Comparison of ENCODE assay signal across 8 cellular contexts in the genomic region with DNA sequence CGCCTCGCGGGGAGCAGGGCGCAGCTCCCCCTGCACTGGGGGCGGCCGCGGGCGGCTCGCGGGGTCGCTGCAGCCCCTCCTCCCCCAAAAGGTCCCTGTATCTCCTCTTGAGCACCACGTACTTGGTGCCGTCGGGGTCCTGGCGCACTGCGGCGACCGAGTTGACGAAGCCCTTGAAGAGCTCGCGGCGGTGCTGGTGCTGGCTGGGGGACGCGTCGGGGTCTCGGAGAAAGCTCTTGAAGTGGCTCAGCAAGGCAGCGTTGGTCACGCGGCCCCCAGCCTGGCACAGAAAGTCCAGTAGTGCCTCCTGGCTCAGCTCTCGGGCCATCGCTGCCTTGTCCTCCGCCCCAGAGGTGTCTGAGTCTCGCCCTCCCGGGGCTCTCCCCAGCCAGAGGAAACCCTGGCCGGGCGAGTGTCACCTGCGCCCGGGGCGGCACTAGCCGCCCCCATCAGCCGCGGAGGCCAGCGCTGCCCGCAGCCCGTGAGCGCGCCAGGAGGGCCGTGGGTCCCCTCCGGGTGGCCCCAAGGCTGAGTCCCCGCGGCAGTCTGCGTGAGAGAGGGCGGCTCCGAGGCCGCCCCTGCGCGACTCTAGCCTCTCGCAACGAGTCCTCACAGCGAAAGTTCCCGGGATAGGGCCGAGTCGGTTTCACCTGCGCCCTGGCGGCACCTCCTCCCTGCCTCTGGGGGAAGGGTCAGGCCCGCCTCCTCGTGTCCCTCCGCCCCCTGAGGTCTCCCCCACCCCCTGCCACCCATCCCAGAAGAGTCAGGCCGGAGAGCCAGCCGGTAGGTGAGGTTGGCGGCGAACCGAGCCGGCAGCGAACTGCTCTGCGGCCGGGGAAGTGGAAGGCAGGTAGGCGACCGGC. TPM values are rescaled to one million over a fixed set of nuclear protein-coding genes. Genes with fewer than 3 reads are reported as not detected.
DNase-seq lines count a peak whose midpoint lies in the region; ATAC-seq, FAIRE-seq and TF ChIP-seq lines count a peak whose summit lies in the region.

A gene with protein sequence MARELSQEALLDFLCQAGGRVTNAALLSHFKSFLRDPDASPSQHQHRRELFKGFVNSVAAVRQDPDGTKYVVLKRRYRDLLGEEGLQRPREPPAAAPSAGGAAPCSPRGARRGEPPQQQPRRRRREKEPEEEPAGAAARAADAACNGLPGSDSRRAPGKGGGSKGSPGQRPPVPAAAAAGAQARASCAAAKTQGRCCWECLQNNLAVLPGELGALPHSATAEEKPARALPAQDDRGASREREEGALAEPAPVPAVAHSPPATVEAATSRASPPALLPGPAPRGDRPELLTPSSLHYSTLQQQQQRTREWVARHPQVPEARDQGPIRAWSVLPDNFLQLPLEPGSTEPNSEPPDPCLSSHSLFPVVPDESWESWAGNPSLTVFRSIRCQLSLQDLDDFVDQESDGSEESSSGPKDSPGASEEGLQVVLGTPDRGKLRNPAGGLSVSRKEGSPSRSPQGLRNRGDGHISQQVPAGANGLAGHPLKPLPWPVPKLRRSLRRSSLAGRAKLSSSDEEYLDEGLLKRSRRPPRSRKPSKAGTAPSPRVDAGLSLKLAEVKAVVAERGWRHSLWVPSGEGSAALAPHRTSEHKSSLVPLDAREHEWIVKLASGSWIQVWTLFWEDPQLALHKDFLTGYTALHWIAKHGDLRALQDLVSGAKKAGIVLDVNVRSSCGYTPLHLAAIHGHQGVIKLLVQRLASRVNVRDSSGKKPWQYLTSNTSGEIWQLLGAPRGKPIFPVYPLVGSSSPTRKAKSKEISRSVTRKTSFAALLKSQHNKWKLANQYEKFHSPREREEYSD (minus strand): TSS at position 623 of the 863 bp plus-strand sequence. CDS start 295 bp downstream, at position 328.

- no peak for TF ChIP-seq EP300 in A549 (IDR thresholded peaks at IDR 0.05)

- WGBS in A549 (ENCODE audit: missing lambda C conversion rate), result 2% methylated on average over 12 of the region's 79 CpGs

- CTCF ChIA-PET in A549 (lab: Yijun Ruan, JAX), result interaction anchor here (0.9 to 1.6 kb wide), 2 partner anchors 119 to 194 kb away, joined by 3 read pairs; no protein-coding TSS in a partner anchor

- peak within 1 kb of the TSS; percentile 94 for H3K4me2 ChIP-seq in A549

- FAIRE-seq in A549 (lab: Jason Lieb, UNC), result no peak

- no peak for TF ChIP-seq CTCF in A549 (IDR thresholded peaks at IDR 0.05)
- no peak for TF ChIP-seq CTCF in fibroblast of villous mesenchyme (IDR thresholded peaks at IDR 0.05; ENCODE audit: insufficient read depth, low read depth, low read length)
- TF ChIP-seq CTCF in omental fat pad (IDR thresholded peaks at IDR 0.05), result no peak

- peak within 1 kb of the TSS; percentile 60 for H3K4me3 Mint-ChIP-seq in activated T-helper 1 cell treated with anti-CD3 and anti-CD28 coated beads, Interleukin-12 subunit alpha, Interleukin-12 subunit beta, Interleukin-2, Interleukin-4 antibody, amounts not matched to agents 30 ng/mL and 10 ng/mL and 1 ng/mL, durations not matched to agents 14 hours and 24 hours and 36 hours

- no peak within 1 kb of the TSS for H3K27ac Mint-ChIP-seq in activated T-helper 1 cell treated with anti-CD3 and anti-CD28 coated beads, Interleukin-12 subunit alpha, Interleukin-12 subunit beta, Interleukin-2, Interleukin-4 antibody, amounts not matched to agents 30 ng/mL and 10 ng/mL and 1 ng/mL, durations not matched to agents 14 hours and 24 hours and 36 hours

- POLR2A ChIA-PET in A549 (lab: Yijun Ruan, JAX), result interaction anchor here (0.8 kb wide), 1 partner anchor 50 kb away, joined by 5 read pairs; no protein-coding TSS in a partner anchor

- H3K4me1 Mint-ChIP-seq in activated T-helper 1 cell treated with anti-CD3 and anti-CD28 coated beads, Interleukin-12 subunit alpha, Interleukin-12 subunit beta, Interleukin-2, Interleukin-4 antibody, amounts not matched to agents 30 ng/mL and 10 ng/mL and 1 ng/mL, durations not matched to agents 14 hours and 24 hours and 36 hours (ENCODE audit: low read depth), result peaks cover 12% of the 10 kb centered on the region

- no peak for TF ChIP-seq POLR2A in A549 (IDR thresholded peaks at IDR 0.05; ENCODE audit: low read length)

- intact Hi-C loops in activated T-helper 1 cell treated with anti-CD3 and anti-CD28 coated beads, Interleukin-12 subunit alpha, Interleukin-12 subunit beta, Interleukin-2, Interleukin-4 antibody, amounts not matched to agents 30 ng/mL and 10 ng/mL and 1 ng/mL, durations not matched to agents 14 hours and 24 hours and 36 hours (cut with micrococcal nuclease), result no loop called here
- intact Hi-C loops in posterior vena cava (cut with DNase I), result no loop called here

- H3K9me3 Mint-ChIP-seq in activated T-helper 1 cell treated with anti-CD3 and anti-CD28 coated beads, Interleukin-12 subunit alpha, Interleukin-12 subunit beta, Interleukin-2, Interleukin-4 antibody, amounts not matched to agents 30 ng/mL and 10 ng/mL and 1 ng/mL, durations not matched to agents 14 hours and 24 hours and 36 hours, result no peaks in the 10 kb centered on the region

- peak; percentile 72 to 78 for ATAC-seq in A549
- ATAC-seq in omental fat pad (ENCODE audit: low FRiP score), result peak; percentile 49
- ATAC-seq in HG03521 (IDR thresholded peaks at IDR 0.05; ENCODE audit: unreplicated experiment), result no peak

- peak within 1 kb of the TSS; percentile 38 to 64; a peak in 4 of 6 replicates for H3K27ac ChIP-seq in A549

- H3K4me3 ChIP-seq in A549 (peak within 1 kb of the TSS; percentile 61), fibroblast of villous mesenchyme (ENCODE audit: low read depth, low read length) (peak within 1 kb of the TSS; percentile 48)

- no peaks in the 10 kb centered on the region for H3K9me3 ChIP-seq in A549

- no peaks in the 10 kb centered on the region for H3K4me1 ChIP-seq in A549

- DNase-seq in A549 (ENCODE audit: low read depth in 1 of 2, low spot score in 1 of 2) (peak in 1 of 2 experiments; percentile 10), GM19240 (ENCODE audit: insufficient read length, low spot score) (peak; percentile 19), NCI-H1930 (lab: John Stamatoyannopoulos, UW) (peak; percentile 35 to 60), fibroblast of villous mesenchyme (ENCODE audit: low read depth) (no peak), omental fat pad (ENCODE audit: low spot score) (no peak), posterior vena cava (ENCODE audit: low spot score) (no peak)
- DNase-seq in activated T-helper 1 cell treated with anti-CD3 and anti-CD28 coated beads, Interleukin-12 subunit alpha, Interleukin-12 subunit beta, Interleukin-2, Interleukin-4 antibody, amounts not matched to agents 30 ng/mL and 10 ng/mL and 1 ng/mL, durations not matched to agents 14 hours and 24 hours and 36 hours (ENCODE audit: low spot score), result no peak

- TF ChIP-seq RAD21 in A549 (conservative IDR thresholded peaks at IDR 0.05 in 1 of 2, IDR thresholded peaks at IDR 0.05 in 1 of 2), result no peak

- peaks cover 3% of the 10 kb centered on the region for H3K36me3 Mint-ChIP-seq in activated T-helper 1 cell treated with anti-CD3 and anti-CD28 coated beads, Interleukin-12 subunit alpha, Interleukin-12 subunit beta, Interleukin-2, Interleukin-4 antibody, amounts not matched to agents 30 ng/mL and 10 ng/mL and 1 ng/mL, durations not matched to agents 14 hours and 24 hours and 36 hours (ENCODE audit: low read depth)

- H3K27me3 Mint-ChIP-seq in activated T-helper 1 cell treated with anti-CD3 and anti-CD28 coated beads, Interleukin-12 subunit alpha, Interleukin-12 subunit beta, Interleukin-2, Interleukin-4 antibody, amounts not matched to agents 30 ng/mL and 10 ng/mL and 1 ng/mL, durations not matched to agents 14 hours and 24 hours and 36 hours (ENCODE audit: insufficient read depth), result peaks cover 41% of the 10 kb centered on the region

TF ChIP-seq in A549, 52 proteins besides CTCF, POLR2A, EP300 and RAD21 (continues in another document):
- TF ChIP-seq ZNF302 (CRISPR knock-in tag; IDR thresholded peaks at IDR 0.05) (no peak), USF2 (IDR thresholded peaks at IDR 0.05) (no peak), KDM1A (IDR thresholded peaks at IDR 0.05; ENCODE audit: low read depth) (no peak), MAFK (IDR thresholded peaks at IDR 0.05; ENCODE audit: partially characterized antibody) (no peak), CBX2 (IDR thresholded peaks at IDR 0.05; ENCODE audit: borderline replicate concordance, low read depth) (no peak), TP53 (CRISPR knock-in tag; IDR thresholded peaks at IDR 0.05) (no peak), HMGXB4 (CRISPR knock-in tag; IDR thresholded peaks at IDR 0.05; ENCODE audit: borderline replicate concordance) (no peak), SMC3 (IDR thresholded peaks at IDR 0.05) (no peak)

RNA-seq across cellular contexts. Expression of the gene that starts here (rescaled TPM):
- polyA plus RNA-seq in A549 (2011; rRNA removed) (0.10 and 0.17 TPM in 2 replicates), A549 (2017; fragmentation: RNase III; extraction: RNeasy Plus Mini Kit Qiagen cat#74134 plus additional on column Dnase treatment) (0.03 to 0.08 TPM (median 0.04 TPM) in 3 replicates)
- polyA plus RNA-seq in A549 (2012; cell fraction: cytosol; rRNA removed), result 0.04 TPM in 1 of 2 replicates, not detected in the other
- 0.01 TPM in 1 of 2 replicates, not detected in the other for polyA plus RNA-seq in A549 (2012; cell fraction: nucleus; rRNA removed)
- 0.05 and 0.17 TPM in 2 replicates for polyA minus RNA-seq in A549 (2011; rRNA and poly(A)+ RNA removed)
- not detected in 2 replicates for total RNA-seq in activated T-helper 1 cell treated with anti-CD3 and anti-CD28 coated beads, Interleukin-12 subunit alpha, Interleukin-12 subunit beta, Interleukin-2, Interleukin-4 antibody, amounts not matched to agents 30 ng/mL and 10 ng/mL and 1 ng/mL, durations not matched to agents 14 hours and 24 hours and 36 hours
- total RNA-seq in fibroblast of villous mesenchyme (under 0.01 and 0.32 TPM in 2 replicates), omental fat pad (under 1 TPM in 2 of 4 donors, not detected in 2; 0.12 to 0.28 TPM), posterior vena cava (under 1 TPM in 1 of 2 donors, not detected in 1; 0.19 TPM)

Comparison
In these comparisons a context has a peak if more than half of its experiments do, and no peak if none do; other contexts are left out.
1. Peak in ATAC-seq, H3K4me3 ChIP-seq, H3K27ac ChIP-seq and H3K4me2 ChIP-seq in A549; RNA of the gene not detected or under 1 TPM.
2. Peak in ATAC-seq in omental fat pad; RNA of the gene not detected or under 1 TPM.
3. DNase-seq: peak in GM19240 (single experiment) and NCI-H1930 (2 of 2); none in activated T-helper 1 cell treated with anti-CD3 and anti-CD28 coated beads, Interleukin-12 subunit alpha, Interleukin-12 subunit beta, Interleukin-2, Interleukin-4 antibody, amounts not matched to agents 30 ng/mL and 10 ng/mL and 1 ng/mL, durations not matched to agents 14 hours and 24 hours and 36 hours (single experiment), fibroblast of villous mesenchyme (single experiment), omental fat pad (single experiment) and posterior vena cava (single experiment).